In genomic region chr1:19484793-19485361, GRCh38 we compare ENCODE assay signal across 2 cellular contexts.
A peak's percentile ranks its signal among the peaks of the same experiment; 100 is the strongest.
TF ChIP-seq lines count a peak whose summit lies in the region.

No MANE protein-coding gene starts in this region.

TF ChIP-seq in HEK293, 187 proteins besides CTCF, POLR2A, EP300 and RAD21 (continued from another document):
- TF ChIP-seq ZNF148 (tag by site-specific recombination; IDR thresholded peaks at IDR 0.05; ENCODE audit: borderline replicate concordance) (no peak), BCL11B (tag by site-specific recombination; IDR thresholded peaks at IDR 0.05; ENCODE audit: low read depth) (peak; percentile 55; the same call in 1 of the 2 replicates), ZNF362 (tag by site-specific recombination; IDR thresholded peaks at IDR 0.05) (no peak), GLI2 (tag by site-specific recombination; IDR thresholded peaks at IDR 0.05; ENCODE audit: borderline replicate concordance, low read depth) (no peak), ZNF501 (tag by site-specific recombination; IDR thresholded peaks at IDR 0.05) (no peak), KLF16 (tag by site-specific recombination; IDR thresholded peaks at IDR 0.05) (0 out of 2 replicates have a peak, but pooled peaks have one; percentile 40)
- TF ChIP-seq, protein P1, sequence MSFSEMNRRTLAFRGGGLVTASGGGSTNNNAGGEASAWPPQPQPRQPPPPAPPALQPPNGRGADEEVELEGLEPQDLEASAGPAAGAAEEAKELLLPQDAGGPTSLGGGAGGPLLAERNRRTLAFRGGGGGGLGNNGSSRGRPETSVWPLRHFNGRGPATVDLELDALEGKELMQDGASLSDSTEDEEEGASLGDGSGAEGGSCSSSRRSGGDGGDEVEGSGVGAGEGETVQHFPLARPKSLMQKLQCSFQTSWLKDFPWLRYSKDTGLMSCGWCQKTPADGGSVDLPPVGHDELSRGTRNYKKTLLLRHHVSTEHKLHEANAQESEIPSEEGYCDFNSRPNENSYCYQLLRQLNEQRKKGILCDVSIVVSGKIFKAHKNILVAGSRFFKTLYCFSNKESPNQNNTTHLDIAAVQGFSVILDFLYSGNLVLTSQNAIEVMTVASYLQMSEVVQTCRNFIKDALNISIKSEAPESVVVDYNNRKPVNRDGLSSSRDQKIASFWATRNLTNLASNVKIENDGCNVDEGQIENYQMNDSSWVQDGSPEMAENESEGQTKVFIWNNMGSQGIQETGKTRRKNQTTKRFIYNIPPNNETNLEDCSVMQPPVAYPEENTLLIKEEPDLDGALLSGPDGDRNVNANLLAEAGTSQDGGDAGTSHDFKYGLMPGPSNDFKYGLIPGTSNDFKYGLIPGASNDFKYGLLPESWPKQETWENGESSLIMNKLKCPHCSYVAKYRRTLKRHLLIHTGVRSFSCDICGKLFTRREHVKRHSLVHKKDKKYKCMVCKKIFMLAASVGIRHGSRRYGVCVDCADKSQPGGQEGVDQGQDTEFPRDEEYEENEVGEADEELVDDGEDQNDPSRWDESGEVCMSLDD (tag by site-specific recombination; IDR thresholded peaks at IDR 0.05): no peak

TF ChIP-seq in HepG2, 621 proteins besides CTCF, POLR2A, EP300 and RAD21 (continued from another document and continues in another):
- TF ChIP-seq KIAA2018 (CRISPR knock-in tag; IDR thresholded peaks at IDR 0.05; ENCODE audit: borderline replicate concordance) (no peak), ZFX (CRISPR knock-in tag; IDR thresholded peaks at IDR 0.05; ENCODE audit: low read depth) (peak; percentile 84), ZNF30 (CRISPR knock-in tag; IDR thresholded peaks at IDR 0.05) (no peak), HNF1A (IDR thresholded peaks at IDR 0.05; ENCODE audit: low read depth) (no peak), HNF1A (CRISPR knock-in tag; IDR thresholded peaks at IDR 0.05; ENCODE audit: borderline replicate concordance) (no peak), ZNF264 (CRISPR knock-in tag; IDR thresholded peaks at IDR 0.05) (no peak), ZNF143 (CRISPR knock-in tag; IDR thresholded peaks at IDR 0.05) (no peak), ZNF788 (CRISPR knock-in tag; IDR thresholded peaks at IDR 0.05; ENCODE audit: borderline replicate concordance) (no peak), SMC3 (IDR thresholded peaks at IDR 0.05; ENCODE audit: low read length) (no peak), NFKB2 (CRISPR knock-in tag; IDR thresholded peaks at IDR 0.05; ENCODE audit: borderline replicate concordance) (peak; percentile 40; the same call in 1 of the 2 replicates), MTF1 (CRISPR knock-in tag; IDR thresholded peaks at IDR 0.05) (no peak), ZNF674 (CRISPR knock-in tag; IDR thresholded peaks at IDR 0.05; ENCODE audit: low read depth) (no peak), ZNF567 (CRISPR knock-in tag; IDR thresholded peaks at IDR 0.05; ENCODE audit: borderline replicate concordance) (no peak), TBX3 (IDR thresholded peaks at IDR 0.05; ENCODE audit: borderline replicate concordance) (no peak), THYN1 (CRISPR knock-in tag; IDR thresholded peaks at IDR 0.05; ENCODE audit: borderline replicate concordance, low read depth) (no peak), ZNF607 (CRISPR knock-in tag; IDR thresholded peaks at IDR 0.05; ENCODE audit: borderline replicate concordance) (peak; percentile 14; the same call in 1 of the 2 replicates), PHF20 (CRISPR knock-in tag; IDR thresholded peaks at IDR 0.05) (peak; percentile 35), GATA4 (IDR thresholded peaks at IDR 0.05; ENCODE audit: borderline replicate concordance, low read depth) (no peak), IRF2 (CRISPR knock-in tag; IDR thresholded peaks at IDR 0.05) (no peak), NFRKB (IDR thresholded peaks at IDR 0.05) (no peak), TMF1 (CRISPR knock-in tag; IDR thresholded peaks at IDR 0.05; ENCODE audit: low read depth) (no peak)
- TF ChIP-seq, protein P2, sequence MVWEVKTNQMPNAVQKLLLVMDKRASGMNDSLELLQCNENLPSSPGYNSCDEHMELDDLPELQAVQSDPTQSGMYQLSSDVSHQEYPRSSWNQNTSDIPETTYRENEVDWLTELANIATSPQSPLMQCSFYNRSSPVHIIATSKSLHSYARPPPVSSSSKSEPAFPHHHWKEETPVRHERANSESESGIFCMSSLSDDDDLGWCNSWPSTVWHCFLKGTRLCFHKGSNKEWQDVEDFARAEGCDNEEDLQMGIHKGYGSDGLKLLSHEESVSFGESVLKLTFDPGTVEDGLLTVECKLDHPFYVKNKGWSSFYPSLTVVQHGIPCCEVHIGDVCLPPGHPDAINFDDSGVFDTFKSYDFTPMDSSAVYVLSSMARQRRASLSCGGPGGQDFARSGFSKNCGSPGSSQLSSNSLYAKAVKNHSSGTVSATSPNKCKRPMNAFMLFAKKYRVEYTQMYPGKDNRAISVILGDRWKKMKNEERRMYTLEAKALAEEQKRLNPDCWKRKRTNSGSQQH (CRISPR knock-in tag; IDR thresholded peaks at IDR 0.05; ENCODE audit: low read depth): no peak
- TF ChIP-seq, protein P3, sequence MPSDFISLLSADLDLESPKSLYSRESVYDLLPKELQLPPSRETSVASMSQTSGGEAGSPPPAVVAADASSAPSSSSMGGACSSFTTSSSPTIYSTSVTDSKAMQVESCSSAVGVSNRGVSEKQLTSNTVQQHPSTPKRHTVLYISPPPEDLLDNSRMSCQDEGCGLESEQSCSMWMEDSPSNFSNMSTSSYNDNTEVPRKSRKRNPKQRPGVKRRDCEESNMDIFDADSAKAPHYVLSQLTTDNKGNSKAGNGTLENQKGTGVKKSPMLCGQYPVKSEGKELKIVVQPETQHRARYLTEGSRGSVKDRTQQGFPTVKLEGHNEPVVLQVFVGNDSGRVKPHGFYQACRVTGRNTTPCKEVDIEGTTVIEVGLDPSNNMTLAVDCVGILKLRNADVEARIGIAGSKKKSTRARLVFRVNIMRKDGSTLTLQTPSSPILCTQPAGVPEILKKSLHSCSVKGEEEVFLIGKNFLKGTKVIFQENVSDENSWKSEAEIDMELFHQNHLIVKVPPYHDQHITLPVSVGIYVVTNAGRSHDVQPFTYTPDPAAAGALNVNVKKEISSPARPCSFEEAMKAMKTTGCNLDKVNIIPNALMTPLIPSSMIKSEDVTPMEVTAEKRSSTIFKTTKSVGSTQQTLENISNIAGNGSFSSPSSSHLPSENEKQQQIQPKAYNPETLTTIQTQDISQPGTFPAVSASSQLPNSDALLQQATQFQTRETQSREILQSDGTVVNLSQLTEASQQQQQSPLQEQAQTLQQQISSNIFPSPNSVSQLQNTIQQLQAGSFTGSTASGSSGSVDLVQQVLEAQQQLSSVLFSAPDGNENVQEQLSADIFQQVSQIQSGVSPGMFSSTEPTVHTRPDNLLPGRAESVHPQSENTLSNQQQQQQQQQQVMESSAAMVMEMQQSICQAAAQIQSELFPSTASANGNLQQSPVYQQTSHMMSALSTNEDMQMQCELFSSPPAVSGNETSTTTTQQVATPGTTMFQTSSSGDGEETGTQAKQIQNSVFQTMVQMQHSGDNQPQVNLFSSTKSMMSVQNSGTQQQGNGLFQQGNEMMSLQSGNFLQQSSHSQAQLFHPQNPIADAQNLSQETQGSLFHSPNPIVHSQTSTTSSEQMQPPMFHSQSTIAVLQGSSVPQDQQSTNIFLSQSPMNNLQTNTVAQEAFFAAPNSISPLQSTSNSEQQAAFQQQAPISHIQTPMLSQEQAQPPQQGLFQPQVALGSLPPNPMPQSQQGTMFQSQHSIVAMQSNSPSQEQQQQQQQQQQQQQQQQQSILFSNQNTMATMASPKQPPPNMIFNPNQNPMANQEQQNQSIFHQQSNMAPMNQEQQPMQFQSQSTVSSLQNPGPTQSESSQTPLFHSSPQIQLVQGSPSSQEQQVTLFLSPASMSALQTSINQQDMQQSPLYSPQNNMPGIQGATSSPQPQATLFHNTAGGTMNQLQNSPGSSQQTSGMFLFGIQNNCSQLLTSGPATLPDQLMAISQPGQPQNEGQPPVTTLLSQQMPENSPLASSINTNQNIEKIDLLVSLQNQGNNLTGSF (CRISPR knock-in tag; IDR thresholded peaks at IDR 0.05): no peak
- TF ChIP-seq, protein P4, sequence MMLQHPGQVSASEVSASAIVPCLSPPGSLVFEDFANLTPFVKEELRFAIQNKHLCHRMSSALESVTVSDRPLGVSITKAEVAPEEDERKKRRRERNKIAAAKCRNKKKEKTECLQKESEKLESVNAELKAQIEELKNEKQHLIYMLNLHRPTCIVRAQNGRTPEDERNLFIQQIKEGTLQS (CRISPR knock-in tag; IDR thresholded peaks at IDR 0.05): no peak
- TF ChIP-seq, protein P5, sequence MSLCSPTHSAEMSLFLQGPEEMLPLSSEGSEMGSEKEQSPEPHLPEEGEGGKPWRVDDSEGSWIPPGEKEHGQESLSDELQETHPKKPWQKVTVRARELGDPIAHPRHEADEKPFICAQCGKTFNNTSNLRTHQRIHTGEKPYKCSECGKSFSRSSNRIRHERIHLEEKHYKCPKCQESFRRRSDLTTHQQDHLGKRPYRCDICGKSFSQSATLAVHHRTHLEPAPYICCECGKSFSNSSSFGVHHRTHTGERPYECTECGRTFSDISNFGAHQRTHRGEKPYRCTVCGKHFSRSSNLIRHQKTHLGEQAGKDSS (CRISPR knock-in tag; IDR thresholded peaks at IDR 0.05; ENCODE audit: borderline replicate concordance, low read depth): no peak
